In the genomic region with DNA sequence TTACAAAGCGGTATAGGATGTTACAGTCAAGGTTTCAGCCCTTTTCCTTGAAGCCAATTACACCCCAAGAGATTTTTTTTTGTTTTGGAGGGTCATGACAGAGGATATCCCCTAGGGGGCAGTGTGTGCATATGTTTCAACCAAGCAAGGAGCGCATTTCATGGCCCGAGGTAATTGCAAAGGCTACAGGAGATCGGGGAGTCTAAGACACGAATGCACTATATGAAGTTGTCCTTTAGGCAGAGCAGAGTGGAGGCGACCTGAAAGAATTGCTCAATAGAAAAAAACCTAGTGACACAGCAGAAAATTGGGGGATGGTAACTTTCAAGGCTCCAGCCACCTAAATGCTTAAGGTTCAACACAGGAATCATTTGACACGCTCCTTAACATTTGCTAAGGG, we compare ENCODE assay signal across 8 cellular contexts.
DNase-seq lines count a peak whose midpoint lies in the region; ATAC-seq and TF ChIP-seq lines count a peak whose summit lies in the region.

No MANE protein-coding gene starts in this region.

- peak; percentile 91 for ATAC-seq in GM21515 (IDR thresholded peaks at IDR 0.05; ENCODE audit: unreplicated experiment)
- ATAC-seq in natural killer cell treated with Interleukin-12 subunit alpha and Interleukin-12 subunit beta and Interleukin-15 and Interleukin-18, amount 100 ng/mL, for 72 hours, result peak; percentile 65 to 68

- DNase-seq in DMS53 (lab: John Stamatoyannopoulos, UW) (peak; percentile 89), HuH-7 (ENCODE audit: low spot score) (peak; percentile 68), NOMO-1 treated with DMSO at 0.1 percent for 48 hours (lab: John Stamatoyannopoulos, UW; ENCODE audit: unreplicated experiment) (peak; percentile 62), esophagus muscularis mucosa (ENCODE audit: extremely low spot score) (no peak), testis (peak; percentile 78)
- DNase-seq in activated CD8-positive, alpha-beta memory T cell treated with anti-CD3 and anti-CD28 coated beads, Interleukin-2, amount 50 U/mL, for 48 hours, result peak; percentile 56
- peak; percentile 74 for DNase-seq in natural killer cell treated with Interleukin-12 subunit alpha and Interleukin-12 subunit beta and Interleukin-15 and Interleukin-18, amount 100 ng/mL, for 72 hours (ENCODE audit: low spot score)

- H3K4me3 ChIP-seq in esophagus muscularis mucosa (peak overlapping the region in 1 of 4 donors; percentile 4), testis (no peak overlapping the region)

- peaks cover 12 to 36% of the 10 kb centered on the region in 2 donors for H3K27me3 Mint-ChIP-seq in natural killer cell treated with Interleukin-12 subunit alpha and Interleukin-12 subunit beta and Interleukin-15 and Interleukin-18, amount 100 ng/mL, for 72 hours

- H3K27me3 ChIP-seq in esophagus muscularis mucosa, result no peaks in the 10 kb centered on the region
- no peaks in the 10 kb centered on the region for H3K27me3 ChIP-seq in testis

- TF ChIP-seq CTCF in esophagus muscularis mucosa (IDR thresholded peaks at IDR 0.05) (peak; percentile 87 to 92 (median 90)), testis (IDR thresholded peaks at IDR 0.05) (peak; percentile 86 to 92 (median 91))

- TF ChIP-seq POLR2A in esophagus muscularis mucosa (IDR thresholded peaks at IDR 0.05; ENCODE audit: low read depth) (no peak), testis (IDR thresholded peaks at IDR 0.05) (no peak)

- no peak overlapping the region for H3K27ac Mint-ChIP-seq in natural killer cell treated with Interleukin-12 subunit alpha and Interleukin-12 subunit beta and Interleukin-15 and Interleukin-18, amount 100 ng/mL, for 72 hours

- intact Hi-C loops in esophagus muscularis mucosa (cut with DNase I) (loop anchor here (5.0 kb wide), 1 partner anchor 1352 kb away; no protein-coding TSS in a partner anchor), testis (cut with DNase I; ENCODE audit: low total_unique reads) (loop anchor here (10.0 kb wide), 1 partner anchor 1349 kb away; no protein-coding TSS in a partner anchor)

- H3K9me3 ChIP-seq in esophagus muscularis mucosa (no peaks in the 10 kb centered on the region), testis (no peaks in the 10 kb centered on the region)

- H3K9me3 Mint-ChIP-seq in natural killer cell treated with Interleukin-12 subunit alpha and Interleukin-12 subunit beta and Interleukin-15 and Interleukin-18, amount 100 ng/mL, for 72 hours, result no peaks in the 10 kb centered on the region

- no peaks in the 10 kb centered on the region for H3K36me3 Mint-ChIP-seq in natural killer cell treated with Interleukin-12 subunit alpha and Interleukin-12 subunit beta and Interleukin-15 and Interleukin-18, amount 100 ng/mL, for 72 hours

- no peak overlapping the region for H3K4me3 Mint-ChIP-seq in natural killer cell treated with Interleukin-12 subunit alpha and Interleukin-12 subunit beta and Interleukin-15 and Interleukin-18, amount 100 ng/mL, for 72 hours

- H3K4me1 ChIP-seq in esophagus muscularis mucosa (peaks cover 6 to 21% (median 7%) of the 10 kb centered on the region in 4 donors), testis (no peaks in the 10 kb centered on the region)

- 14% methylated on average over 7 of the region's 7 CpGs for WGBS in esophagus muscularis mucosa
- 13 to 15% methylated on average over 7 of the region's 7 CpGs for WGBS in testis, 2 donors

- H3K4me1 Mint-ChIP-seq in natural killer cell treated with Interleukin-12 subunit alpha and Interleukin-12 subunit beta and Interleukin-15 and Interleukin-18, amount 100 ng/mL, for 72 hours (ENCODE audit: low read depth in 2 of 2), result peaks cover 0 to 4% of the 10 kb centered on the region in 2 donors

- no peak for TF ChIP-seq EP300 in esophagus muscularis mucosa (IDR thresholded peaks at IDR 0.05)

- H3K36me3 ChIP-seq in esophagus muscularis mucosa (no peaks in the 10 kb centered on the region), testis (ENCODE audit: low read depth, missing control alignments) (no peaks in the 10 kb centered on the region)

- H3K27ac ChIP-seq in esophagus muscularis mucosa (replicated peaks in 1 of 4), result no peak overlapping the region
- no peak overlapping the region for H3K27ac ChIP-seq in testis
